3 cellular contexts compared by ENCODE assay signal in the genomic region with DNA sequence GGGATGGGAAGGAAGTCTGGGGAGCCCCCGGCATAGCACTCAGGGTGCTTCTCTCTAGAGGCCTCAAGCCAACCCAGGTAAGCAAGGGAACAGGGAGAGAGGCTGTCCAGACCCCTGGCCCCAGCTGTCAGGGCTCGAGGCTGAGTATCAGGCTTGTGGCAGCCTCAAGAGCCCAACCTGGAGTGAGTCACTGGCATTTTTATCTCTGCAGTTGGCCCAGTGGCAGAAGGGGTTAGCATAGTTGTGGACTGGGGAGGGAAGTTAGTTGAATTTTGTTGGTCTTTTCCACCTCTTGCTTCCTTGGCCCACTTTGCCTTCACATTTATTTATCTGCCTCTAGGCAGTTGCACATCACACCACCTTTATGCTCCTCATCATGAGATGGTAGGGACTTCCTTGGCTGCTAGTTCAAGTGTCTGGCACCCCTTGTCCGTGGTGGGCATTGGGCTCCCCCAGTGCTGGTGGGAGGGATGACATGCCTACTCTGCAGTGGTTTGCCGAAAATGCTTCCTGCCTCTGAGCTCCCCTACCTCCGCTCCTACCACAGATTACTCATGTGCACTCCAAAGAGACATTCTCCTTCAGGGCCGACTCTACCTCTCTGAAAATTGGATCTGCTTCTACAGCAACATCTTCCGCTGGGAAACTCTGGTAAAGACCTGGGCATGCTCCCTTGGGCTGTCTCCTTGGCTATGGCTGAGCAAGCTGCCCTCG.
TF ChIP-seq lines count a peak whose summit lies in the region.

No MANE protein-coding gene starts in this region.

TF ChIP-seq in SK-N-SH, 30 proteins besides CTCF, POLR2A, EP300 and RAD21:
- TF ChIP-seq FOXJ3 (CRISPR knock-in tag; IDR thresholded peaks at IDR 0.05) (no peak), ELF1 (IDR thresholded peaks at IDR 0.05) (no peak), GATA2 (CRISPR knock-in tag; IDR thresholded peaks at IDR 0.05) (no peak), TCF12 (IDR thresholded peaks at IDR 0.05) (peak; percentile 45; the same call in 1 of the 2 replicates), SMC3 (IDR thresholded peaks at IDR 0.05; ENCODE audit: low read depth, low read length) (no peak), POLR2AphosphoS5 (IDR thresholded peaks at IDR 0.05; ENCODE audit: low read depth, low read length) (no peak), RXRA (IDR thresholded peaks at IDR 0.05; ENCODE audit: borderline replicate concordance, low read depth) (no peak), FOXM1 (IDR thresholded peaks at IDR 0.05; ENCODE audit: low read depth) (no peak), TAF1 (IDR thresholded peaks at IDR 0.05; ENCODE audit: borderline replicate concordance, low read depth, low read length) (no peak), JUND (IDR thresholded peaks at IDR 0.05) (0 out of 2 replicates have a peak, but pooled peaks have one; percentile 12), FOSL2 (IDR thresholded peaks at IDR 0.05; ENCODE audit: borderline replicate concordance, low read depth) (peak; percentile 19; the same call in 1 of the 2 replicates), CHD2 (IDR thresholded peaks at IDR 0.05; ENCODE audit: low read length, partially characterized antibody) (no peak), MEF2A (IDR thresholded peaks at IDR 0.05; ENCODE audit: borderline replicate concordance, low read depth) (no peak), RFX5 (IDR thresholded peaks at IDR 0.05; ENCODE audit: low read length) (no peak)
- TF ChIP-seq, protein P1, sequence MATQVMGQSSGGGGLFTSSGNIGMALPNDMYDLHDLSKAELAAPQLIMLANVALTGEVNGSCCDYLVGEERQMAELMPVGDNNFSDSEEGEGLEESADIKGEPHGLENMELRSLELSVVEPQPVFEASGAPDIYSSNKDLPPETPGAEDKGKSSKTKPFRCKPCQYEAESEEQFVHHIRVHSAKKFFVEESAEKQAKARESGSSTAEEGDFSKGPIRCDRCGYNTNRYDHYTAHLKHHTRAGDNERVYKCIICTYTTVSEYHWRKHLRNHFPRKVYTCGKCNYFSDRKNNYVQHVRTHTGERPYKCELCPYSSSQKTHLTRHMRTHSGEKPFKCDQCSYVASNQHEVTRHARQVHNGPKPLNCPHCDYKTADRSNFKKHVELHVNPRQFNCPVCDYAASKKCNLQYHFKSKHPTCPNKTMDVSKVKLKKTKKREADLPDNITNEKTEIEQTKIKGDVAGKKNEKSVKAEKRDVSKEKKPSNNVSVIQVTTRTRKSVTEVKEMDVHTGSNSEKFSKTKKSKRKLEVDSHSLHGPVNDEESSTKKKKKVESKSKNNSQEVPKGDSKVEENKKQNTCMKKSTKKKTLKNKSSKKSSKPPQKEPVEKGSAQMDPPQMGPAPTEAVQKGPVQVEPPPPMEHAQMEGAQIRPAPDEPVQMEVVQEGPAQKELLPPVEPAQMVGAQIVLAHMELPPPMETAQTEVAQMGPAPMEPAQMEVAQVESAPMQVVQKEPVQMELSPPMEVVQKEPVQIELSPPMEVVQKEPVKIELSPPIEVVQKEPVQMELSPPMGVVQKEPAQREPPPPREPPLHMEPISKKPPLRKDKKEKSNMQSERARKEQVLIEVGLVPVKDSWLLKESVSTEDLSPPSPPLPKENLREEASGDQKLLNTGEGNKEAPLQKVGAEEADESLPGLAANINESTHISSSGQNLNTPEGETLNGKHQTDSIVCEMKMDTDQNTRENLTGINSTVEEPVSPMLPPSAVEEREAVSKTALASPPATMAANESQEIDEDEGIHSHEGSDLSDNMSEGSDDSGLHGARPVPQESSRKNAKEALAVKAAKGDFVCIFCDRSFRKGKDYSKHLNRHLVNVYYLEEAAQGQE (IDR thresholded peaks at IDR 0.05; ENCODE audit: low read depth, low read length), result no peak

TF ChIP-seq in SK-N-SH treated with all-trans-retinoic acid at 6 μM for 48 hours, 23 proteins besides CTCF, POLR2A, EP300 and RAD21:
- TF ChIP-seq ARNTL (CRISPR knock-in tag; IDR thresholded peaks at IDR 0.05; ENCODE audit: borderline replicate concordance, low read depth) (no peak), PPARA (CRISPR knock-in tag; IDR thresholded peaks at IDR 0.05; ENCODE audit: borderline replicate concordance) (no peak), ZNF70 (CRISPR knock-in tag; IDR thresholded peaks at IDR 0.05) (no peak), ZFP3 (CRISPR knock-in tag; IDR thresholded peaks at IDR 0.05) (no peak), CSDC2 (CRISPR knock-in tag; IDR thresholded peaks at IDR 0.05) (no peak), BACH2 (CRISPR knock-in tag; IDR thresholded peaks at IDR 0.05; ENCODE audit: borderline replicate concordance) (no peak), TCF4 (CRISPR knock-in tag; IDR thresholded peaks at IDR 0.05; ENCODE audit: borderline replicate concordance) (no peak), ZFP30 (CRISPR knock-in tag; IDR thresholded peaks at IDR 0.05) (no peak), ZC3H10 (CRISPR knock-in tag; IDR thresholded peaks at IDR 0.05) (no peak), ZNF565 (CRISPR knock-in tag; conservative IDR thresholded peaks at IDR 0.05; ENCODE audit: low read depth) (no peak), SNAI2 (CRISPR knock-in tag; IDR thresholded peaks at IDR 0.05) (no peak), TOX (CRISPR knock-in tag; IDR thresholded peaks at IDR 0.05; ENCODE audit: borderline replicate concordance) (no peak)
- TF ChIP-seq, protein P2, sequence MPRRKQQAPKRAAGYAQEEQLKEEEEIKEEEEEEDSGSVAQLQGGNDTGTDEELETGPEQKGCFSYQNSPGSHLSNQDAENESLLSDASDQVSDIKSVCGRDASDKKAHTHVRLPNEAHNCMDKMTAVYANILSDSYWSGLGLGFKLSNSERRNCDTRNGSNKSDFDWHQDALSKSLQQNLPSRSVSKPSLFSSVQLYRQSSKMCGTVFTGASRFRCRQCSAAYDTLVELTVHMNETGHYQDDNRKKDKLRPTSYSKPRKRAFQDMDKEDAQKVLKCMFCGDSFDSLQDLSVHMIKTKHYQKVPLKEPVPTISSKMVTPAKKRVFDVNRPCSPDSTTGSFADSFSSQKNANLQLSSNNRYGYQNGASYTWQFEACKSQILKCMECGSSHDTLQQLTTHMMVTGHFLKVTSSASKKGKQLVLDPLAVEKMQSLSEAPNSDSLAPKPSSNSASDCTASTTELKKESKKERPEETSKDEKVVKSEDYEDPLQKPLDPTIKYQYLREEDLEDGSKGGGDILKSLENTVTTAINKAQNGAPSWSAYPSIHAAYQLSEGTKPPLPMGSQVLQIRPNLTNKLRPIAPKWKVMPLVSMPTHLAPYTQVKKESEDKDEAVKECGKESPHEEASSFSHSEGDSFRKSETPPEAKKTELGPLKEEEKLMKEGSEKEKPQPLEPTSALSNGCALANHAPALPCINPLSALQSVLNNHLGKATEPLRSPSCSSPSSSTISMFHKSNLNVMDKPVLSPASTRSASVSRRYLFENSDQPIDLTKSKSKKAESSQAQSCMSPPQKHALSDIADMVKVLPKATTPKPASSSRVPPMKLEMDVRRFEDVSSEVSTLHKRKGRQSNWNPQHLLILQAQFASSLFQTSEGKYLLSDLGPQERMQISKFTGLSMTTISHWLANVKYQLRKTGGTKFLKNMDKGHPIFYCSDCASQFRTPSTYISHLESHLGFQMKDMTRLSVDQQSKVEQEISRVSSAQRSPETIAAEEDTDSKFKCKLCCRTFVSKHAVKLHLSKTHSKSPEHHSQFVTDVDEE (CRISPR knock-in tag; IDR thresholded peaks at IDR 0.05), result no peak
- TF ChIP-seq, protein P3, sequence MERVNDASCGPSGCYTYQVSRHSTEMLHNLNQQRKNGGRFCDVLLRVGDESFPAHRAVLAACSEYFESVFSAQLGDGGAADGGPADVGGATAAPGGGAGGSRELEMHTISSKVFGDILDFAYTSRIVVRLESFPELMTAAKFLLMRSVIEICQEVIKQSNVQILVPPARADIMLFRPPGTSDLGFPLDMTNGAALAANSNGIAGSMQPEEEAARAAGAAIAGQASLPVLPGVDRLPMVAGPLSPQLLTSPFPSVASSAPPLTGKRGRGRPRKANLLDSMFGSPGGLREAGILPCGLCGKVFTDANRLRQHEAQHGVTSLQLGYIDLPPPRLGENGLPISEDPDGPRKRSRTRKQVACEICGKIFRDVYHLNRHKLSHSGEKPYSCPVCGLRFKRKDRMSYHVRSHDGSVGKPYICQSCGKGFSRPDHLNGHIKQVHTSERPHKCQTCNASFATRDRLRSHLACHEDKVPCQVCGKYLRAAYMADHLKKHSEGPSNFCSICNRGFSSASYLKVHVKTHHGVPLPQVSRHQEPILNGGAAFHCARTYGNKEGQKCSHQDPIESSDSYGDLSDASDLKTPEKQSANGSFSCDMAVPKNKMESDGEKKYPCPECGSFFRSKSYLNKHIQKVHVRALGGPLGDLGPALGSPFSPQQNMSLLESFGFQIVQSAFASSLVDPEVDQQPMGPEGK (CRISPR knock-in tag; IDR thresholded peaks at IDR 0.05; ENCODE audit: borderline replicate concordance), result no peak
- TF ChIP-seq, protein P4, sequence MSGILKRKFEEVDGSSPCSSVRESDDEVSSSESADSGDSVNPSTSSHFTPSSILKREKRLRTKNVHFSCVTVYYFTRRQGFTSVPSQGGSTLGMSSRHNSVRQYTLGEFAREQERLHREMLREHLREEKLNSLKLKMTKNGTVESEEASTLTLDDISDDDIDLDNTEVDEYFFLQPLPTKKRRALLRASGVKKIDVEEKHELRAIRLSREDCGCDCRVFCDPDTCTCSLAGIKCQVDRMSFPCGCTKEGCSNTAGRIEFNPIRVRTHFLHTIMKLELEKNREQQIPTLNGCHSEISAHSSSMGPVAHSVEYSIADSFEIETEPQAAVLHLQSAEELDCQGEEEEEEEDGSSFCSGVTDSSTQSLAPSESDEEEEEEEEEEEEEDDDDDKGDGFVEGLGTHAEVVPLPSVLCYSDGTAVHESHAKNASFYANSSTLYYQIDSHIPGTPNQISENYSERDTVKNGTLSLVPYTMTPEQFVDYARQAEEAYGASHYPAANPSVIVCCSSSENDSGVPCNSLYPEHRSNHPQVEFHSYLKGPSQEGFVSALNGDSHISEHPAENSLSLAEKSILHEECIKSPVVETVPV (CRISPR knock-in tag; IDR thresholded peaks at IDR 0.05), result no peak

TF ChIP-seq in HEK293, 187 proteins besides CTCF, POLR2A, EP300 and RAD21:
- TF ChIP-seq ZNF560 (tag by site-specific recombination; IDR thresholded peaks at IDR 0.05; ENCODE audit: borderline replicate concordance) (no peak), ZSCAN30 (tag by site-specific recombination; IDR thresholded peaks at IDR 0.05) (no peak), RBAK (tag by site-specific recombination; IDR thresholded peaks at IDR 0.05) (no peak), PRDM1 (tag by site-specific recombination; IDR thresholded peaks at IDR 0.05) (no peak), ZNF561 (tag by site-specific recombination; IDR thresholded peaks at IDR 0.05; ENCODE audit: borderline replicate concordance) (no peak)
- TF ChIP-seq, protein P5, sequence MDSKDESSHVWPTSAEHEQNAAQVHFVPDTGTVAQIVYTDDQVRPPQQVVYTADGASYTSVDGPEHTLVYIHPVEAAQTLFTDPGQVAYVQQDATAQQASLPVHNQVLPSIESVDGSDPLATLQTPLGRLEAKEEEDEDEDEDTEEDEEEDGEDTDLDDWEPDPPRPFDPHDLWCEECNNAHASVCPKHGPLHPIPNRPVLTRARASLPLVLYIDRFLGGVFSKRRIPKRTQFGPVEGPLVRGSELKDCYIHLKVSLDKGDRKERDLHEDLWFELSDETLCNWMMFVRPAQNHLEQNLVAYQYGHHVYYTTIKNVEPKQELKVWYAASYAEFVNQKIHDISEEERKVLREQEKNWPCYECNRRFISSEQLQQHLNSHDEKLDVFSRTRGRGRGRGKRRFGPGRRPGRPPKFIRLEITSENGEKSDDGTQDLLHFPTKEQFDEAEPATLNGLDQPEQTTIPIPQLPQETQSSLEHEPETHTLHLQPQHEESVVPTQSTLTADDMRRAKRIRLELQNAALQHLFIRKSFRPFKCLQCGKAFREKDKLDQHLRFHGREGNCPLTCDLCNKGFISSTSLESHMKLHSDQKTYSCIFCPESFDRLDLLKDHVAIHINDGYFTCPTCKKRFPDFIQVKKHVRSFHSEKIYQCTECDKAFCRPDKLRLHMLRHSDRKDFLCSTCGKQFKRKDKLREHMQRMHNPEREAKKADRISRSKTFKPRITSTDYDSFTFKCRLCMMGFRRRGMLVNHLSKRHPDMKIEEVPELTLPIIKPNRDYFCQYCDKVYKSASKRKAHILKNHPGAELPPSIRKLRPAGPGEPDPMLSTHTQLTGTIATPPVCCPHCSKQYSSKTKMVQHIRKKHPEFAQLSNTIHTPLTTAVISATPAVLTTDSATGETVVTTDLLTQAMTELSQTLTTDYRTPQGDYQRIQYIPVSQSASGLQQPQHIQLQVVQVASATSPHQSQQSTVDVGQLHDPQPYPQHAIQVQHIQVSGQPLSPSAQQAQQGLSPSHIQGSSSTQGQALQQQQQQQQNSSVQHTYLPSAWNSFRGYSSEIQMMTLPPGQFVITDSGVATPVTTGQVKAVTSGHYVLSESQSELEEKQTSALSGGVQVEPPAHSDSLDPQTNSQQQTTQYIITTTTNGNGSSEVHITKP (tag by site-specific recombination; IDR thresholded peaks at IDR 0.05), result peak; percentile 72
TF ChIP-seq in HEK293: peak in this region for 1.
